Comparison of ENCODE assay signal across 14 cellular contexts in the genomic region with DNA sequence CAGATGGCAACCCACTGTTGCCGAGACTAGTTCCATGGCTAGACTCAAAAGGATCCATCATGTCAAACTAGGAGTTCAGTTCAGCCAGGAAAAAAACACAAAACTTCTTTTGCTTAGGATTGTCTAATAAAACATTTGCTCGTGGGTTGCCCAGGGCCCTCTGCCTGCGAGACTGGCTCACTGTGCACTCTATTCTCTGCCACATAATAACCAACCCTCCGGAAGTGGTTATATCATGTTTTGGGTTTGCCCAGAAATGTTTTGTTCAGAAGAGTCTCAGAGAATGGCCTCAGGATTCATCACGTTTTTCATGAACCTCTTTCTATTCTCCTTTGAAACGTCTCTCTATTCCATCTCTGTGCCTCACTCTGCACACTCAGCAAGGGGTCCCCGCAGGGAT.
A peak's percentile ranks its signal among the peaks of the same experiment; 100 is the strongest.
DNase-seq lines count a peak whose midpoint lies in the region; ATAC-seq and TF ChIP-seq lines count a peak whose summit lies in the region.
"Had no signal": no experiment of that assay in that cellular context is flagged by ENCODE, and none has a peak within 500 bp of the region (broad histone marks: within the 10 kb centered on the region; RNA-seq: fewer than 3 reads in every experiment).

No MANE protein-coding gene starts in this region.

- POLR2A ChIA-PET in activated CD4-positive, alpha-beta T cell treated with anti-CD3 and anti-CD28 coated beads, Interleukin-2, amount 10 ng/mL, durations not matched to agents 7 days and 5 days (lab: Charles Lee): interaction anchor here (0.5 kb wide), 1 partner anchor 390 kb away, joined by 3 read pairs; no protein-coding TSS in a partner anchor
- POLR2A ChIA-PET in Caco-2 (lab: Charles Lee): no interaction called here

- intact Hi-C loops in head of caudate nucleus (cut with DNase I): no loop called here
- intact Hi-C loops in Caco-2 (cut with micrococcal nuclease; ENCODE audit: unreplicated experiment): no loop called here

- no peaks in the 10 kb centered on the region for H3K27me3 ChIP-seq in CD4-positive, CD25-positive, alpha-beta regulatory T cell (ENCODE audit: control insufficient read depth, insufficient read depth, low read length)
- no peaks in the 10 kb centered on the region for H3K27me3 ChIP-seq in Caco-2 (replicated peaks; ENCODE audit: control insufficient read depth, insufficient read depth, low read length)
- H3K27me3 ChIP-seq: SJCRH30 had no signal

- H3K4me3 Mint-ChIP-seq in activated CD4-positive, alpha-beta T cell treated with anti-CD3 and anti-CD28 coated beads, Interleukin-2, amount 10 ng/mL, durations not matched to agents 7 days and 5 days: no peak overlapping the region
- peak overlapping the region in 2 of 4 donors; percentile 2 to 42 for H3K4me3 Mint-ChIP-seq in CD4-positive, CD25-positive, alpha-beta regulatory T cell
- peak overlapping the region; percentile 52 for H3K4me3 Mint-ChIP-seq in central memory CD8-positive, alpha-beta T cell
- no peak overlapping the region for H3K4me3 Mint-ChIP-seq in Caco-2 (ENCODE audit: unreplicated experiment)

- peaks cover 23% of the 10 kb centered on the region for H3K27me3 Mint-ChIP-seq in activated CD4-positive, alpha-beta T cell treated with anti-CD3 and anti-CD28 coated beads, Interleukin-2, amount 10 ng/mL, durations not matched to agents 7 days and 5 days
- H3K27me3 Mint-ChIP-seq in CD4-positive, CD25-positive, alpha-beta regulatory T cell: peaks cover 14% of the 10 kb centered on the region
- H3K27me3 Mint-ChIP-seq in central memory CD8-positive, alpha-beta T cell: no peaks in the 10 kb centered on the region
- peaks cover 17% of the 10 kb centered on the region for H3K27me3 Mint-ChIP-seq in Caco-2 (ENCODE audit: insufficient read depth, unreplicated experiment)

- peaks cover 73% of the 10 kb centered on the region for H3K4me1 Mint-ChIP-seq in activated CD4-positive, alpha-beta T cell treated with anti-CD3 and anti-CD28 coated beads, Interleukin-2, amount 10 ng/mL, durations not matched to agents 7 days and 5 days
- peaks cover 21 to 84% (median 62%) of the 10 kb centered on the region in 4 donors for H3K4me1 Mint-ChIP-seq in CD4-positive, CD25-positive, alpha-beta regulatory T cell
- H3K4me1 Mint-ChIP-seq in central memory CD8-positive, alpha-beta T cell: peaks cover 71% of the 10 kb centered on the region
- H3K4me1 Mint-ChIP-seq in Caco-2 (ENCODE audit: low read depth, unreplicated experiment): no peaks in the 10 kb centered on the region

- TF ChIP-seq CTCF in Caco-2 (IDR thresholded peaks at IDR 0.05; ENCODE audit: insufficient read depth in 1 of 2, low read depth in 1 of 2, low read length in 1 of 2, severe bottlenecking in 1 of 2, unreplicated experiment in 1 of 2): no peak

- no peak overlapping the region for H3K4me3 ChIP-seq in CD4-positive, CD25-positive, alpha-beta regulatory T cell (ENCODE audit: low read depth, low read length)
- H3K4me3 ChIP-seq in Caco-2 (ENCODE audit: low read depth, low read length): no peak overlapping the region
- H3K4me3 ChIP-seq: SJCRH30 had no signal

- no peaks in the 10 kb centered on the region for H3K36me3 ChIP-seq in CD4-positive, CD25-positive, alpha-beta regulatory T cell (ENCODE audit: control insufficient read depth, insufficient read depth, low read length)
- H3K36me3 ChIP-seq in KOPT-K1 (ENCODE audit: insufficient read depth, low read length) (no peaks in the 10 kb centered on the region), Caco-2 (ENCODE audit: control insufficient read depth, insufficient read depth, low read length) (no peaks in the 10 kb centered on the region)
- H3K36me3 ChIP-seq: SJCRH30 had no signal

- H3K27ac ChIP-seq in CD4-positive, CD25-positive, alpha-beta regulatory T cell (ENCODE audit: insufficient read depth, low read length, poor library complexity, severe bottlenecking): no peak overlapping the region
- H3K27ac ChIP-seq in KOPT-K1 (ENCODE audit: low read depth, low read length, poor library complexity, severe bottlenecking): peak overlapping the region; percentile 70
- H3K27ac ChIP-seq: SJCRH30 had no signal

- ATAC-seq in CD4-positive, CD25-positive, alpha-beta regulatory T cell (ENCODE audit: low read depth in 2 of 2): peak; percentile 31 to 37
- peak; percentile 69 for ATAC-seq in central memory CD8-positive, alpha-beta T cell (replicated peaks; ENCODE audit: extremely low read depth, poor library complexity, severe bottlenecking)
- ATAC-seq: PC-3 had no signal

- CTCF ChIA-PET in activated CD4-positive, alpha-beta T cell treated with anti-CD3 and anti-CD28 coated beads, Interleukin-2, amount 10 ng/mL, durations not matched to agents 7 days and 5 days (lab: Charles Lee): no interaction called here
- CTCF ChIA-PET in Caco-2 (lab: Charles Lee): no interaction called here

- H3K36me3 Mint-ChIP-seq in activated CD4-positive, alpha-beta T cell treated with anti-CD3 and anti-CD28 coated beads, Interleukin-2, amount 10 ng/mL, durations not matched to agents 7 days and 5 days (ENCODE audit: low read depth): peaks cover 15% of the 10 kb centered on the region
- H3K36me3 Mint-ChIP-seq in CD4-positive, CD25-positive, alpha-beta regulatory T cell: no peaks in the 10 kb centered on the region
- H3K36me3 Mint-ChIP-seq in central memory CD8-positive, alpha-beta T cell (ENCODE audit: insufficient read depth): peaks cover 1% of the 10 kb centered on the region
- H3K36me3 Mint-ChIP-seq in Caco-2 (ENCODE audit: insufficient read depth, unreplicated experiment): no peaks in the 10 kb centered on the region

- H3K27ac Mint-ChIP-seq in activated CD4-positive, alpha-beta T cell treated with anti-CD3 and anti-CD28 coated beads, Interleukin-2, amount 10 ng/mL, durations not matched to agents 7 days and 5 days: peak overlapping the region; percentile 70
- peak overlapping the region; percentile 39 to 84 (median 68) for H3K27ac Mint-ChIP-seq in CD4-positive, CD25-positive, alpha-beta regulatory T cell
- peak overlapping the region; percentile 50 for H3K27ac Mint-ChIP-seq in central memory CD8-positive, alpha-beta T cell (ENCODE audit: low read depth)
- H3K27ac Mint-ChIP-seq in Caco-2 (ENCODE audit: unreplicated experiment): no peak overlapping the region

- H3K9me3 ChIP-seq in CD4-positive, CD25-positive, alpha-beta regulatory T cell (ENCODE audit: control insufficient read depth in 2 of 2, low read length in 2 of 2): no peaks in the 10 kb centered on the region
- H3K9me3 ChIP-seq in KOPT-K1 (ENCODE audit: insufficient read depth, low read length, poor library complexity, severe bottlenecking): no peaks in the 10 kb centered on the region
- H3K9me3 ChIP-seq in Caco-2: no peaks in the 10 kb centered on the region
- H3K9me3 ChIP-seq: SJCRH30 had no signal

- no peak for DNase-seq in activated CD4-positive, alpha-beta T cell treated with anti-CD3 and anti-CD28 coated beads, Interleukin-2, amount 10 ng/mL, durations not matched to agents 7 days and 5 days
- no peak for DNase-seq in activated CD4-positive, alpha-beta T cell treated with anti-CD3 and anti-CD28 coated beads for 4 hours
- peak in 1 of 3 donors; percentile 54 for DNase-seq in CD4-positive, CD25-positive, alpha-beta regulatory T cell
- no peak for DNase-seq in central memory CD8-positive, alpha-beta T cell (ENCODE audit: low spot score in 2 of 2)
- DNase-seq in head of caudate nucleus: no peak
- DNase-seq in Caco-2: no peak
- no peak for DNase-seq in COR-L47 (lab: John Stamatoyannopoulos, UW)
- DNase-seq: DMS153, Karpas-422, MM.1S, NCI-H1105, PC-3, SJCRH30 had no signal

- BruUV-seq in Caco-2 (replicated peaks; lab: Mats Ljungman, UMichigan): no TSS peak

- peaks cover 4% of the 10 kb centered on the region for H3K9me3 Mint-ChIP-seq in activated CD4-positive, alpha-beta T cell treated with anti-CD3 and anti-CD28 coated beads, Interleukin-2, amount 10 ng/mL, durations not matched to agents 7 days and 5 days
- peaks cover 0 to 11% (median 1%) of the 10 kb centered on the region in 7 donors for H3K9me3 Mint-ChIP-seq in CD4-positive, CD25-positive, alpha-beta regulatory T cell
- no peaks in the 10 kb centered on the region for H3K9me3 Mint-ChIP-seq in central memory CD8-positive, alpha-beta T cell
- H3K9me3 Mint-ChIP-seq in Caco-2 (ENCODE audit: unreplicated experiment): no peaks in the 10 kb centered on the region

- H3K4me1 ChIP-seq in CD4-positive, CD25-positive, alpha-beta regulatory T cell (ENCODE audit: control insufficient read depth, insufficient read depth, low read length, poor library complexity, severe bottlenecking): peaks cover 36% of the 10 kb centered on the region
- H3K4me1 ChIP-seq in Caco-2: no peaks in the 10 kb centered on the region
- H3K4me1 ChIP-seq: SJCRH30 had no signal
